ENCODE assay signal across 11 cellular contexts in the genomic region with DNA sequence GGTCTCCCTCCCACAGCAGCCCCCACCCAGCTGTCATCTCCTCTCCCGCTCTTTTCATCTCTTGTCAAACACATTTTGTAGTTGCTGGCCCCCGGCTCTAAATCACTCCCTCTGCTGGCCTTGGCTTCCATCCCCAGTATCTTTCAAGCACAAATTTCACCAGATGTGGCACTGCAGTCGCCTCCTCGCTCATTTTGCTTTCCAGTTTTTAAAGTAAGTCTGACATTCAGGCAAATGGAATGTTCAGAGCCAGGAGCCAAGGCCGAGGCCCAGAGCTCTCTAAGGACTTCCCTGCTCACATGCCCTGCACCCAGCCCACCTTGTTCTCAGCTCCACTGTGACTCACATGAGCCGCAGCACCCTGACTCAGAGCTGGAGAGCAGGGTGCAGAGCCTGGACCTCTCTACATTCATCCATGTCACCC.
DNase-seq lines count a peak whose midpoint lies in the region; ATAC-seq, FAIRE-seq and TF ChIP-seq lines count a peak whose summit lies in the region.
"Had no signal": no experiment of that assay in that cellular context is flagged by ENCODE, and none has a peak within 500 bp of the region (broad histone marks: within the 10 kb centered on the region; RNA-seq: fewer than 3 reads in every experiment).

No MANE protein-coding gene starts in this region.

- no peaks in the 10 kb centered on the region for H3K9me3 Mint-ChIP-seq in neural progenitor cell

- H3K27ac Mint-ChIP-seq in neural progenitor cell, result no peak overlapping the region

- H3K36me3 Mint-ChIP-seq in neural progenitor cell, result no peaks in the 10 kb centered on the region

- no peak overlapping the region for H3K4me3 Mint-ChIP-seq in neural progenitor cell

- H2AFZ ChIP-seq in neural progenitor cell (replicated peaks), result no peak overlapping the region
- H2AFZ ChIP-seq: parathyroid adenoma had no signal

- H3K4me2 ChIP-seq in neural progenitor cell, result no peak overlapping the region

- no peak for ATAC-seq in GM19467 (IDR thresholded peaks at IDR 0.05; ENCODE audit: unreplicated experiment)

- TF ChIP-seq CTCF in D721Med (IDR thresholded peaks at IDR 0.05; ENCODE audit: insufficient read depth, missing control alignments), result peak; percentile 18
- TF ChIP-seq CTCF in epithelial cell of esophagus (IDR thresholded peaks at IDR 0.05; ENCODE audit: insufficient read depth, low read depth, low read length, missing control alignments), result peak; percentile 48
- TF ChIP-seq CTCF in neural progenitor cell (IDR thresholded peaks at IDR 0.05), result peak; percentile 21

- no peak overlapping the region for H3K27ac ChIP-seq in neural progenitor cell
- H3K27ac ChIP-seq: parathyroid adenoma had no signal

- H3K36me3 ChIP-seq in neural progenitor cell, result no peaks in the 10 kb centered on the region

- DNase-seq in D721Med (ENCODE audit: insufficient read length, low spot score), result no peak
- DNase-seq in NCI-H1694 treated with DMSO at 0.1 percent for 48 hours (lab: John Stamatoyannopoulos, UW), result peak; percentile 58
- DNase-seq in epithelial cell of esophagus (ENCODE audit: low read depth), result peak; percentile 98
- peak; percentile 15 for DNase-seq in neural progenitor cell (ENCODE audit: low spot score)
- no peak for DNase-seq in retina
- no peak for DNase-seq in KG1 (lab: John Stamatoyannopoulos, UW)
- DNase-seq in DMS114 treated with DMSO at 0.1 percent for 48 hours (lab: John Stamatoyannopoulos, UW; ENCODE audit: unreplicated experiment), result no peak
- DNase-seq: activated effector memory CD4-positive, alpha-beta T cell treated with anti-CD3 and anti-CD28 coated beads, Interleukin-2, amount 50 U/mL, for 16 hours; stimulated activated naive CD4-positive, alpha-beta T cell had no signal

- H3K4me3 ChIP-seq in epithelial cell of esophagus (ENCODE audit: low read length) (no peak overlapping the region), neural progenitor cell (no peak overlapping the region)

- no peaks in the 10 kb centered on the region for H3K27me3 Mint-ChIP-seq in neural progenitor cell (ENCODE audit: insufficient read depth, low read depth)

- FAIRE-seq in D721Med (lab: Jason Lieb, UNC), result no peak

- no peaks in the 10 kb centered on the region for H3K27me3 ChIP-seq in neural progenitor cell

- peaks cover 23% of the 10 kb centered on the region for H3K4me1 Mint-ChIP-seq in neural progenitor cell

- H3K79me2 ChIP-seq in neural progenitor cell (ENCODE audit: low read depth), result no peaks in the 10 kb centered on the region
- H3K79me2 ChIP-seq: parathyroid adenoma had no signal

- H3K9ac ChIP-seq in neural progenitor cell, result no peak overlapping the region
- H3K9ac ChIP-seq: parathyroid adenoma had no signal

- H4K20me1 ChIP-seq in neural progenitor cell (ENCODE audit: low read depth), result no peaks in the 10 kb centered on the region

- H3K4me1 ChIP-seq in neural progenitor cell, result peaks cover 7% of the 10 kb centered on the region
- H3K4me1 ChIP-seq: parathyroid adenoma had no signal

- H3K9me3 ChIP-seq in neural progenitor cell (ENCODE audit: low read depth), result no peaks in the 10 kb centered on the region

- H3F3A ChIP-seq in neural progenitor cell (ENCODE audit: low read depth), result no peaks in the 10 kb centered on the region

Comparison
In these comparisons a context has a peak if more than half of its experiments do, and no peak if none do; other contexts are left out.
1. DNase-seq: peak in NCI-H1694 treated with DMSO at 0.1 percent for 48 hours (single experiment), epithelial cell of esophagus (single experiment) and neural progenitor cell (single experiment); none in D721Med (single experiment), retina (single experiment), KG1 (single experiment) and DMS114 treated with DMSO at 0.1 percent for 48 hours (single experiment).
2. Peak in every context shown above with its lines, with median percentiles within 50 percentile points of each other: CTCF ChIP-seq.